In genomic region chr13:21014139-21014665, GRCh38 we compare ENCODE assay signal across 12 cellular contexts. TPM values are rescaled to one million over a fixed set of nuclear protein-coding genes. Genes with fewer than 3 reads are reported as not detected.
DNase-seq lines count a peak whose midpoint lies in the region; ATAC-seq and TF ChIP-seq lines count a peak whose summit lies in the region.
"Had no signal": no experiment of that assay in that cellular context is flagged by ENCODE, and none has a peak within 500 bp of the region (broad histone marks: within the 10 kb centered on the region; RNA-seq: fewer than 3 reads in every experiment).

No MANE protein-coding gene starts in this region.

- intact Hi-C loops in left ventricle myocardium inferior (cut with micrococcal nuclease), result no loop called here

- no peaks in the 10 kb centered on the region for H3K27me3 ChIP-seq in ACC112 (ENCODE audit: insufficient read depth, low read length)
- H3K27me3 ChIP-seq in MG63, result no peaks in the 10 kb centered on the region
- H3K27me3 ChIP-seq in left ventricle myocardium inferior (ENCODE audit: low read depth), result no peaks in the 10 kb centered on the region
- no peaks in the 10 kb centered on the region for H3K27me3 ChIP-seq in trophoblast cell (ENCODE audit: insufficient read depth, low read length)
- H3K27me3 ChIP-seq: colonic mucosa had no signal

- H4K91ac ChIP-seq in trophoblast cell (ENCODE audit: low read depth, low read length), result no peak overlapping the region

- H3K4me3 ChIP-seq in ACC112 (ENCODE audit: low read depth, low read length) (0 out of 2 replicates have a peak overlapping the region, but pooled peaks have one; percentile 43), MG63 (no peak overlapping the region), left ventricle myocardium inferior (no peak overlapping the region), trophoblast cell (ENCODE audit: low read depth, low read length) (no peak overlapping the region)
- H3K4me3 ChIP-seq: colonic mucosa had no signal

- H2AK5ac ChIP-seq in trophoblast cell (ENCODE audit: low read length), result no peak overlapping the region

- no peaks in the 10 kb centered on the region for H3K9me3 ChIP-seq in MG63
- no peaks in the 10 kb centered on the region for H3K9me3 ChIP-seq in left ventricle myocardium inferior (replicated peaks)
- H3K9me3 ChIP-seq in trophoblast cell (ENCODE audit: insufficient read depth, low read depth, low read length), result no peaks in the 10 kb centered on the region
- H3K9me3 ChIP-seq: colonic mucosa had no signal

- H2BK12ac ChIP-seq in trophoblast cell (ENCODE audit: low read length), result no peak overlapping the region

- H3K79me2 ChIP-seq in ACC112 (ENCODE audit: control insufficient read depth, insufficient read depth, low read length, unreplicated experiment) (peaks cover 64% of the 10 kb centered on the region), trophoblast cell (ENCODE audit: control insufficient read depth, insufficient read depth, low read length, poor library complexity) (peaks cover 13% of the 10 kb centered on the region)

- peaks cover 56% of the 10 kb centered on the region for H3K4me1 ChIP-seq in ACC112 (ENCODE audit: control insufficient read depth, insufficient read depth, low read length, unreplicated experiment)
- H3K4me1 ChIP-seq in left ventricle myocardium inferior, result peaks cover 98% of the 10 kb centered on the region
- H3K4me1 ChIP-seq in trophoblast cell (ENCODE audit: control insufficient read depth in 1 of 2, insufficient read depth in 2 of 2, low read length in 2 of 2), result peaks cover 6 to 9% of the 10 kb centered on the region in 2 experiments
- H3K4me1 ChIP-seq: colonic mucosa had no signal

- no peak overlapping the region for H2BK120ac ChIP-seq in trophoblast cell (ENCODE audit: insufficient read depth, low read length, poor library complexity)

- H4K12ac ChIP-seq in trophoblast cell (ENCODE audit: low read depth, low read length), result no peak overlapping the region

- no peak overlapping the region for H3K18ac ChIP-seq in trophoblast cell (ENCODE audit: low read length)

- H3K4me2 ChIP-seq in trophoblast cell (ENCODE audit: low read length), result no peak overlapping the region

- no peak overlapping the region for H4K8ac ChIP-seq in trophoblast cell (ENCODE audit: low read depth, low read length)

- H2AFZ ChIP-seq in ACC112 (ENCODE audit: low read length, unreplicated experiment) (no peak overlapping the region), trophoblast cell (ENCODE audit: insufficient read depth, low read length, poor library complexity) (no peak overlapping the region)

- no peak overlapping the region for H2BK5ac ChIP-seq in trophoblast cell (ENCODE audit: low read depth, low read length, poor library complexity)

- peak overlapping the region; percentile 69 for H3K4ac ChIP-seq in trophoblast cell (ENCODE audit: low read depth, low read length)

- no peak for ATAC-seq in HG02588 (IDR thresholded peaks at IDR 0.05; ENCODE audit: unreplicated experiment)
- no peak for ATAC-seq in HG02623 (IDR thresholded peaks at IDR 0.05; ENCODE audit: unreplicated experiment)

- H3K14ac ChIP-seq in trophoblast cell (ENCODE audit: low read length), result no peak overlapping the region

- H3K23ac ChIP-seq in trophoblast cell (ENCODE audit: low read length), result no peak overlapping the region

- no peak for TF ChIP-seq CTCF in left ventricle myocardium inferior (IDR thresholded peaks at IDR 0.05; ENCODE audit: borderline replicate concordance)

- H3K36me3 ChIP-seq in ACC112 (ENCODE audit: insufficient read depth, low read length), result no peaks in the 10 kb centered on the region
- H3K36me3 ChIP-seq in MG63, result peaks cover 7% of the 10 kb centered on the region; the same call in 1 of the 2 replicates
- no peaks in the 10 kb centered on the region for H3K36me3 ChIP-seq in left ventricle myocardium inferior
- H3K36me3 ChIP-seq in trophoblast cell (ENCODE audit: control insufficient read depth in 1 of 2, insufficient read depth in 2 of 2, low read length in 2 of 2), result peaks cover 2 to 14% of the 10 kb centered on the region in 2 experiments
- H3K36me3 ChIP-seq: colonic mucosa had no signal

- H3K27ac ChIP-seq in ACC112 (ENCODE audit: low read depth, low read length), result peak overlapping the region; percentile 97
- peak overlapping the region; percentile 74 for H3K27ac ChIP-seq in left ventricle myocardium inferior (replicated peaks)
- H3K27ac ChIP-seq in trophoblast cell (ENCODE audit: low read depth, low read length), result no peak overlapping the region
- H3K27ac ChIP-seq: colonic mucosa had no signal

- no CpG with 5 or more reads among the region's 8 CpGs for WGBS in trophoblast cell (ENCODE audit: extremely low coverage, insufficient coverage, insufficient read length)

- H3K79me1 ChIP-seq in trophoblast cell (ENCODE audit: low read length), result no peaks in the 10 kb centered on the region

- no peak overlapping the region for H3K9ac ChIP-seq in trophoblast cell (ENCODE audit: low read length)

- peak; percentile 63 for DNase-seq in MG63
- DNase-seq in left ventricle myocardium inferior, result no peak
- no peak for DNase-seq in trophoblast cell
- no peak for DNase-seq in NCI-H526 (lab: John Stamatoyannopoulos, UW)
- no peak for DNase-seq in NCI-H1092 treated with DMSO at 0.1 percent for 48 hours (lab: John Stamatoyannopoulos, UW)
- DNase-seq: activated CD4-positive, alpha-beta T cell treated with anti-CD3 and anti-CD28 coated beads for 4 hours; activated effector memory CD4-positive, alpha-beta T cell treated with Interleukin-2 at 50 U/mL for 16 hours; colonic mucosa; NCI-H187 treated with DMSO at 0.1 percent for 48 hours had no signal

RNA-seq across cellular contexts. Expression of gene LATS2, which starts 47.2 kb away (rescaled TPM):
- total RNA-seq in MG63 (2014; rRNA removed; shearing (Covaris generic); ENCODE audit: low replicate concordance), result 8.2 and 10.6 TPM in 2 replicates
- total RNA-seq in left ventricle myocardium inferior, result 20.2 TPM
- polyA plus RNA-seq in trophoblast cell (2013), result 33.1 and 34.6 TPM in 2 replicates
